In the genomic region with DNA sequence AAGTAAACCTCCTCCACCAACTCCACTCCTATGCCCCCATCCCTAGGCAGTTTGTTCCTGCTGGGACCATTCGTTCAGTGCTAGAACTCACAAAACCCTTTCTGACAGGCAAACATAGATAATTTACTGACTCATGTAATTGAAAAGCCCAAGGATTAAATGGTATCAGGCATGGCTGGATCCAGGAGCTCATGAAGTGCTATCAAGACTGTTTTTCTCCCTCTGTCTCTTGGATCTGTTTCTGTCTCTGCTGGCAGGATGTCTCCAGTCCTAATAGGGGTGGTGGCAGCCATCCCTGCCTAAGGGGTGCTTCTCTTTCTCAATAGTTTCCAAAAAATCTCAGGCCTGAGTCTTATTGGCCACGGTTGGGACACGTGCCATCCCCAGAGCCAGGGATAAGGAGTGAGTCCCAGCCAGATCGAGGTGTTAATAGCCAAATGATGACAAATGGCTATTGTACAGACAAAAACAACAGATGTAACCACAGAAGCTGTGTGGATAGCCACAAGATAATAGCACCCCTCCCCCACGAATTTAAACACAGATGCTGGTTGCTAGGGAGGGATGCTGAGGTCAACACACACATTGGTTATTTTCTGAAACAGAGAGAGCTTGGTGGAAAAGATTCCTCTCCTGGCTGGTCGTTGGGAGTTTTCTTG, we compare ENCODE assay signal across 9 cellular contexts.
DNase-seq lines count a peak whose midpoint lies in the region; ATAC-seq and TF ChIP-seq lines count a peak whose summit lies in the region.
"Had no signal": no experiment of that assay in that cellular context is flagged by ENCODE, and none has a peak within 500 bp of the region (broad histone marks: within the 10 kb centered on the region; RNA-seq: fewer than 3 reads in every experiment).

No MANE protein-coding gene starts in this region.

- no peak overlapping the region for H3K4me3 Mint-ChIP-seq in nephron progenitor cell

- peaks cover 4% of the 10 kb centered on the region for H3K36me3 Mint-ChIP-seq in nephron progenitor cell (ENCODE audit: low read depth)

- no peak overlapping the region for H3K4me3 ChIP-seq in GM06990 (replicated peaks; ENCODE audit: low read depth, low read length)
- H3K4me3 ChIP-seq in MG63: no peak overlapping the region
- H3K4me3 ChIP-seq: right atrium auricular region had no signal

- peaks cover 14% of the 10 kb centered on the region for H3K9me3 Mint-ChIP-seq in nephron progenitor cell

- no peaks in the 10 kb centered on the region for H3K36me3 ChIP-seq in GM06990 (ENCODE audit: control insufficient read depth, insufficient read depth, low read length)
- no peaks in the 10 kb centered on the region for H3K36me3 ChIP-seq in MG63
- H3K36me3 ChIP-seq: right atrium auricular region had no signal

- DNase-seq in GM06990 (ENCODE audit: extremely low read depth, insufficient read length): peak; percentile 32
- peak; percentile 58 for DNase-seq in MG63
- DNase-seq in amniotic epithelial cell (ENCODE audit: low read depth): peak; percentile 44
- peak; percentile 31 for DNase-seq in middle frontal gyrus (ENCODE audit: extremely low spot score, low spot score)
- no peak for DNase-seq in nephron progenitor cell
- no peak for DNase-seq in NCI-H1436 (lab: John Stamatoyannopoulos, UW)

- H3K27me3 Mint-ChIP-seq in nephron progenitor cell (ENCODE audit: low read depth, poor library complexity): peaks cover 8% of the 10 kb centered on the region

- H3K4me1 Mint-ChIP-seq in nephron progenitor cell: peaks cover 53% of the 10 kb centered on the region

- H3K27me3 ChIP-seq in GM06990 (replicated peaks; ENCODE audit: control insufficient read depth, insufficient read depth, low read length) (no peaks in the 10 kb centered on the region), MG63 (no peaks in the 10 kb centered on the region)
- H3K27me3 ChIP-seq: right atrium auricular region had no signal

- TF ChIP-seq CTCF in GM06990 (IDR thresholded peaks at IDR 0.05; ENCODE audit: insufficient read depth, low read length, poor library complexity, severe bottlenecking) (no peak), nephron progenitor cell (IDR thresholded peaks at IDR 0.05) (no peak)

- H3K27ac Mint-ChIP-seq in nephron progenitor cell: no peak overlapping the region

- ATAC-seq in GM18502 (IDR thresholded peaks at IDR 0.05; ENCODE audit: poor library complexity, unreplicated experiment) (no peak), HG02981 (IDR thresholded peaks at IDR 0.05; ENCODE audit: unreplicated experiment) (no peak)

- H3K9me3 ChIP-seq in MG63: no peaks in the 10 kb centered on the region

Comparison
In these comparisons a context has a peak if more than half of its experiments do, and no peak if none do; other contexts are left out.
1. DNase-seq: peak in GM06990 (single experiment), MG63 (single experiment), amniotic epithelial cell (single experiment) and middle frontal gyrus (single experiment); none in nephron progenitor cell (single experiment) and NCI-H1436 (single experiment).